In the genomic region with DNA sequence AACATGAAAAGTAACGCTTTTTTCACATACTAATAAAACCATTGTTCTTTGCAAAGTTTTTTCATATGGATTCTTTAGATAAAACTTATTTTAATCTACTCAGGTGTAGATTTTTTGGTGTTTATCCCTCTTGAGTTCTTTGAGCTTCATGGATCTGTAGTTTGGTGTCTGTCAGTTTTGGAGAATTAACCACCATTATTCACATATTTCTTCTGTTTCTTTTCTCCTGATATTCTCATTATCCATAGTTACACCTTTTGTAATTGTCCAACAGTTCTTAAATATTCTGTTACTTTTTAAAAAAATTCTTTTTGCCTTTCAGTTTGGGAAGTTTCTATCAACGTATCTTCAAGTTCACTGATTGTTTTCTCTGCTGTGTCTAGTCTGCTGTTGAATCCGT, we compare ENCODE assay signal across 22 cellular contexts. TPM values are rescaled to one million over a fixed set of nuclear protein-coding genes. Genes with fewer than 3 reads are reported as not detected.
DNase-seq lines count a peak whose midpoint lies in the region; ATAC-seq, FAIRE-seq and TF ChIP-seq lines count a peak whose summit lies in the region.
"Had no signal": no experiment of that assay in that cellular context is flagged by ENCODE, and none has a peak within 500 bp of the region (broad histone marks: within the 10 kb centered on the region; RNA-seq: fewer than 3 reads in every experiment).

No MANE protein-coding gene starts in this region.

- H3K9me3 ChIP-seq in HUES64 (ENCODE audit: insufficient read depth, low read depth, low read length) (no peaks in the 10 kb centered on the region), endodermal cell (ENCODE audit: control insufficient read depth, low read length) (no peaks in the 10 kb centered on the region), neural progenitor cell (ENCODE audit: low read depth) (no peaks in the 10 kb centered on the region), aorta (ENCODE audit: control insufficient read depth, low read length) (no peaks in the 10 kb centered on the region), transverse colon (no peaks in the 10 kb centered on the region)
- H3K9me3 ChIP-seq in CD4-positive, alpha-beta memory T cell (ENCODE audit: control insufficient read depth in 1 of 2, low read length in 2 of 2), result no peaks in the 10 kb centered on the region
- H3K9me3 ChIP-seq: MG63 had no signal

- H2AFZ ChIP-seq in neural progenitor cell (replicated peaks), result no peak overlapping the region

- peak; percentile 5 for FAIRE-seq in GM18507 (lab: Jason Lieb, UNC)
- FAIRE-seq: GM12878 had no signal

- no peak for DNase-seq in GM18507 (ENCODE audit: extremely low spot score, insufficient read length, low read depth)
- no peak for DNase-seq in endodermal cell
- no peak for DNase-seq in neural progenitor cell (ENCODE audit: low spot score)
- no peak for DNase-seq in CD4-positive, alpha-beta memory T cell
- no peak for DNase-seq in aorta
- no peak for DNase-seq in transverse colon
- DNase-seq: ACHN; C1 segment of cervical spinal cord; DMS53; EL; HFFc6; Kasumi-1; MG63; NCI-H1092 treated with DMSO at 0.1 percent for 48 hours; NCI-H2029 treated with DMSO at 0.1 percent for 48 hours; NK-92 treated with Interleukin-12 subunit alpha and Interleukin-12 subunit beta, amount 100 ng/mL, for 24 hours; SHP77; T-cell had no signal

- no peak for TF ChIP-seq POLR2A in transverse colon (IDR thresholded peaks at IDR 0.05)

- POLR2A ChIA-PET in CD4-positive, alpha-beta memory T cell (lab: Charles Lee; ENCODE audit: partially characterized antibody), result no interaction called here

- in situ Hi-C loops in transverse colon (cut with MboI; ENCODE audit: low pct_ligation_motif_present in 1 of 4, low pct_unique_long_range_greater_than_20kb in 1 of 4, low sequenced_read_pairs in 3 of 4), result no loop called here

- H3K36me3 ChIP-seq in HUES64 (ENCODE audit: insufficient read depth, low read length), result no peaks in the 10 kb centered on the region
- H3K36me3 ChIP-seq in endodermal cell (ENCODE audit: control insufficient read depth, insufficient read depth, low read length), result no peaks in the 10 kb centered on the region
- H3K36me3 ChIP-seq in neural progenitor cell, result no peaks in the 10 kb centered on the region
- no peaks in the 10 kb centered on the region for H3K36me3 ChIP-seq in CD4-positive, alpha-beta memory T cell (ENCODE audit: insufficient read depth, low read length)
- H3K36me3 ChIP-seq in aorta (ENCODE audit: control insufficient read depth in 1 of 2, insufficient read depth in 2 of 2, low read length in 1 of 2), result no peaks in the 10 kb centered on the region
- H3K36me3 ChIP-seq in transverse colon, result no peaks in the 10 kb centered on the region
- H3K36me3 ChIP-seq: MG63 had no signal

- peak overlapping the region; percentile 81; the same call in 1 of the 2 replicates for H3K27ac ChIP-seq in HUES64 (ENCODE audit: low read depth, low read length)
- no peak overlapping the region for H3K27ac ChIP-seq in endodermal cell (ENCODE audit: low read depth, low read length)
- no peak overlapping the region for H3K27ac ChIP-seq in neural progenitor cell
- H3K27ac ChIP-seq in CD4-positive, alpha-beta memory T cell (ENCODE audit: low read depth, low read length), result no peak overlapping the region
- no peak overlapping the region for H3K27ac ChIP-seq in aorta (ENCODE audit: low read depth in 1 of 2, low read length in 2 of 2)
- H3K27ac ChIP-seq in transverse colon, result no peak overlapping the region
- H3K27ac ChIP-seq: SK-N-MC had no signal

- H3K4me1 Mint-ChIP-seq in endodermal cell, result peaks cover 32% of the 10 kb centered on the region
- peaks cover 8% of the 10 kb centered on the region for H3K4me1 Mint-ChIP-seq in neural progenitor cell
- peaks cover 13 to 21% (median 17%) of the 10 kb centered on the region in 4 donors for H3K4me1 Mint-ChIP-seq in CD4-positive, alpha-beta memory T cell

- H3K4me1 ChIP-seq in HUES64 (ENCODE audit: insufficient read depth, low read length), result peaks cover 55% of the 10 kb centered on the region
- peaks cover 6% of the 10 kb centered on the region for H3K4me1 ChIP-seq in endodermal cell (ENCODE audit: control insufficient read depth, insufficient read depth, low read length)
- H3K4me1 ChIP-seq in neural progenitor cell, result peaks cover 12% of the 10 kb centered on the region
- H3K4me1 ChIP-seq in CD4-positive, alpha-beta memory T cell (ENCODE audit: insufficient read depth, low read length), result peaks cover 8% of the 10 kb centered on the region
- H3K4me1 ChIP-seq in aorta (ENCODE audit: control insufficient read depth in 1 of 2, insufficient read depth in 2 of 2, low read length in 2 of 2), result no peaks in the 10 kb centered on the region
- peaks cover 4 to 13% (median 8%) of the 10 kb centered on the region in 4 donors for H3K4me1 ChIP-seq in transverse colon

- H3K36me3 Mint-ChIP-seq in endodermal cell (ENCODE audit: low read depth), result no peaks in the 10 kb centered on the region
- H3K36me3 Mint-ChIP-seq in neural progenitor cell, result peaks cover 13% of the 10 kb centered on the region
- H3K36me3 Mint-ChIP-seq in CD4-positive, alpha-beta memory T cell, result no peaks in the 10 kb centered on the region
- H3K36me3 Mint-ChIP-seq: IgD-negative memory B cell, T-cell had no signal

- peaks cover 100% of the 10 kb centered on the region for H3K79me2 ChIP-seq in neural progenitor cell (ENCODE audit: low read depth)

- TF ChIP-seq EP300 in transverse colon (IDR thresholded peaks at IDR 0.05; ENCODE audit: low read depth), result no peak

- H3K4me3 ChIP-seq in HUES64 (ENCODE audit: low read length) (no peak overlapping the region), endodermal cell (ENCODE audit: low read length) (peak overlapping the region; percentile 46), neural progenitor cell (no peak overlapping the region), aorta (ENCODE audit: low read length in 2 of 2) (no peak overlapping the region), transverse colon (no peak overlapping the region)
- H3K4me3 ChIP-seq in CD4-positive, alpha-beta memory T cell (ENCODE audit: low read length in 2 of 2), result no peak overlapping the region
- H3K4me3 ChIP-seq: GM12878, MG63, SK-N-MC had no signal

- 82% methylated on average over 2 of the region's 3 CpGs for WGBS in HUES64
- 95 to 100% methylated on average over 2 of the region's 3 CpGs for WGBS in endodermal cell (ENCODE audit: insufficient coverage in 1 of 2, insufficient read length in 1 of 2), 2 experiments
- WGBS in aorta, 2 donors, result 97% methylated on average over 3 of the region's 3 CpGs
- 88 to 96% methylated on average over 3 of the region's 3 CpGs for WGBS in transverse colon (ENCODE audit: low coverage in 1 of 2), 2 donors

- peak overlapping the region; percentile 29 for H3K4me2 ChIP-seq in neural progenitor cell

- no peaks in the 10 kb centered on the region for H3K27me3 Mint-ChIP-seq in endodermal cell (ENCODE audit: insufficient read depth)
- no peaks in the 10 kb centered on the region for H3K27me3 Mint-ChIP-seq in neural progenitor cell (ENCODE audit: insufficient read depth, low read depth)
- H3K27me3 Mint-ChIP-seq in CD4-positive, alpha-beta memory T cell, result no peaks in the 10 kb centered on the region
- H3K27me3 Mint-ChIP-seq: IgD-negative memory B cell, T-cell had no signal

- intact Hi-C loops in CD4-positive, alpha-beta memory T cell (cut with micrococcal nuclease), result loop anchor here (10.0 kb wide), 1 partner anchor 48 kb away; no protein-coding TSS in a partner anchor
- intact Hi-C loops in aorta (cut with DNase I), result no loop called here
- intact Hi-C loops in transverse colon (cut with DNase I; ENCODE audit: low total_unique reads), result no loop called here

- H3K4me3 Mint-ChIP-seq in endodermal cell (peak overlapping the region; percentile 25), neural progenitor cell (no peak overlapping the region)
- no peak overlapping the region for H3K4me3 Mint-ChIP-seq in CD4-positive, alpha-beta memory T cell
- H3K4me3 Mint-ChIP-seq: HFFc6, IgD-negative memory B cell, T-cell had no signal

- TF ChIP-seq CTCF in endodermal cell (conservative IDR thresholded peaks at IDR 0.05) (no peak), neural progenitor cell (IDR thresholded peaks at IDR 0.05) (no peak), transverse colon (IDR thresholded peaks at IDR 0.05) (no peak)

- ATAC-seq in aorta (ENCODE audit: low FRiP score), result no peak

- H3K9me3 Mint-ChIP-seq in endodermal cell, result no peaks in the 10 kb centered on the region
- H3K9me3 Mint-ChIP-seq in neural progenitor cell, result peaks cover 31% of the 10 kb centered on the region
- no peaks in the 10 kb centered on the region for H3K9me3 Mint-ChIP-seq in CD4-positive, alpha-beta memory T cell
- H3K9me3 Mint-ChIP-seq: HFFc6, IgD-negative memory B cell, T-cell had no signal

- CTCF ChIA-PET in CD4-positive, alpha-beta memory T cell (lab: Charles Lee; ENCODE audit: partially characterized antibody), result interaction anchor here (1.5 kb wide), 1 partner anchor 100 kb away, joined by 4 read pairs; no protein-coding TSS in a partner anchor

- H3F3A ChIP-seq in neural progenitor cell (ENCODE audit: low read depth), result no peaks in the 10 kb centered on the region

- H3K27ac Mint-ChIP-seq in endodermal cell, result peak overlapping the region; percentile 96
- H3K27ac Mint-ChIP-seq in neural progenitor cell, result no peak overlapping the region
- peak overlapping the region in 1 of 7 donors; percentile 68 for H3K27ac Mint-ChIP-seq in CD4-positive, alpha-beta memory T cell
- H3K27ac Mint-ChIP-seq: HFFc6, IgD-negative memory B cell, T-cell had no signal

- H3K9ac ChIP-seq in HUES64 (ENCODE audit: low read depth, low read length) (no peak overlapping the region), endodermal cell (ENCODE audit: extremely low read depth, low read length, poor library complexity, severe bottlenecking) (no peak overlapping the region), neural progenitor cell (no peak overlapping the region)

- H4K20me1 ChIP-seq in neural progenitor cell (ENCODE audit: low read depth), result peaks cover 18% of the 10 kb centered on the region

- H3K27me3 ChIP-seq in HUES64 (ENCODE audit: insufficient read depth, low read length), result no peaks in the 10 kb centered on the region
- no peaks in the 10 kb centered on the region for H3K27me3 ChIP-seq in endodermal cell (ENCODE audit: control insufficient read depth, insufficient read depth, low read length, poor library complexity, severe bottlenecking)
- no peaks in the 10 kb centered on the region for H3K27me3 ChIP-seq in neural progenitor cell
- H3K27me3 ChIP-seq in CD4-positive, alpha-beta memory T cell (ENCODE audit: insufficient read depth, low read length), result no peaks in the 10 kb centered on the region
- H3K27me3 ChIP-seq in aorta (ENCODE audit: control insufficient read depth in 1 of 2, insufficient read depth in 2 of 2, low read length in 1 of 2), result no peaks in the 10 kb centered on the region
- no peaks in the 10 kb centered on the region for H3K27me3 ChIP-seq in transverse colon
- H3K27me3 ChIP-seq: MG63 had no signal

RNA-seq across cellular contexts. Expression of gene HS2ST1, which starts 18.6 kb away (rescaled TPM):
- polyA plus RNA-seq in HUES64 (2013, experiment 1 of 2), result 16.0 TPM
- polyA plus RNA-seq in HUES64 (2013, experiment 2 of 2), result 18.6 TPM
- total RNA-seq in endodermal cell, result 10 to 100 TPM; 29.0 to 31.5 TPM
- polyA plus RNA-seq in endodermal cell (2013, experiment 1 of 2), result 34.5 TPM
- 28.2 TPM for polyA plus RNA-seq in endodermal cell (2013, experiment 2 of 2)
- total RNA-seq in neural progenitor cell (ENCODE audit: low replicate concordance), result 21.1 and 33.2 TPM in 2 replicates
- total RNA-seq in CD4-positive, alpha-beta memory T cell, result 10 to 100 TPM; 15.8 TPM
- 1 to 10 TPM; 5.4 to 6.7 TPM for polyA plus RNA-seq in CD4-positive, alpha-beta memory T cell
- 10 to 100 TPM; 11.3 to 20.3 TPM for total RNA-seq in aorta
- polyA plus RNA-seq in aorta, result 1 to 10 TPM; 4.1 to 6.3 TPM
- 10 to 100 TPM in 2 of 4 donors, 1 to 10 TPM in 2; 1.9 to 17.1 (median 9.9) TPM for total RNA-seq in transverse colon

RNA-seq across cellular contexts. Expression of gene SELENOF, which starts 19.1 kb away (rescaled TPM):
- polyA plus RNA-seq in HUES64 (2013, experiment 1 of 2), result 122 TPM
- 126 TPM for polyA plus RNA-seq in HUES64 (2013, experiment 2 of 2)
- total RNA-seq in endodermal cell, result 100 to 1,000 TPM; 140 to 166 TPM
- 115 TPM for polyA plus RNA-seq in endodermal cell (2013, experiment 1 of 2)
- polyA plus RNA-seq in endodermal cell (2013, experiment 2 of 2), result 117 TPM
- 121 and 241 TPM in 2 replicates for total RNA-seq in neural progenitor cell (ENCODE audit: low replicate concordance)
- 100 to 1,000 TPM; 151 to 169 TPM for total RNA-seq in CD4-positive, alpha-beta memory T cell
- polyA plus RNA-seq in CD4-positive, alpha-beta memory T cell, result 100 to 1,000 TPM; 298 to 392 TPM
- total RNA-seq in aorta, result 100 to 1,000 TPM; 145 to 169 TPM
- 100 to 1,000 TPM; 133 to 153 TPM for polyA plus RNA-seq in aorta
- 100 to 1,000 TPM in 2 of 4 donors, 10 to 100 TPM in 2; 32.0 to 130 (median 77.9) TPM for total RNA-seq in transverse colon
